11 cellular contexts compared by ENCODE assay signal in genomic region chrX:15849555-15849954, GRCh38. TPM values are rescaled to one million over a fixed set of nuclear protein-coding genes. Genes with fewer than 3 reads are reported as not detected.
DNase-seq lines count a peak whose midpoint lies in the region; ATAC-seq and TF ChIP-seq lines count a peak whose summit lies in the region.
"Had no signal": no experiment of that assay in that cellular context is flagged by ENCODE, and none has a peak within 500 bp of the region (broad histone marks: within the 10 kb centered on the region; RNA-seq: fewer than 3 reads in every experiment).

No MANE protein-coding gene starts in this region.

- H3K4me3 Mint-ChIP-seq in neural progenitor cell: no peak overlapping the region
- H3K4me3 Mint-ChIP-seq: activated naive CD8-positive, alpha-beta T cell had no signal

- peak overlapping the region; percentile 30 for H3K9ac ChIP-seq in neural progenitor cell

- no peaks in the 10 kb centered on the region for H3K9me2 ChIP-seq in DOHH2 (replicated peaks; ENCODE audit: control insufficient read depth, low read length)

- no peak overlapping the region for H2AFZ ChIP-seq in neural progenitor cell (replicated peaks)

- DNase-seq in NCI-H526 treated with DMSO at 0.1 percent for 48 hours (lab: John Stamatoyannopoulos, UW) (peak; percentile 31), epithelial cell of esophagus (ENCODE audit: low read depth) (peak; percentile 10), neural progenitor cell (ENCODE audit: low spot score) (peak; percentile 69), NCI-H510A treated with DMSO at 0.1 percent for 48 hours (lab: John Stamatoyannopoulos, UW) (no peak)
- no peak for DNase-seq in stimulated activated naive CD4-positive, alpha-beta T cell (lab: John Stamatoyannopoulos, UW)
- DNase-seq: hippocampal formation, MG63 had no signal

- H3K9me3 Mint-ChIP-seq in neural progenitor cell: no peaks in the 10 kb centered on the region

- peaks cover 40% of the 10 kb centered on the region for H3K36me3 ChIP-seq in DOHH2 (ENCODE audit: control insufficient read depth, low read length)
- H3K36me3 ChIP-seq in neural progenitor cell: peaks cover 51% of the 10 kb centered on the region
- H3K36me3 ChIP-seq: MG63 had no signal

- H3K4me3 ChIP-seq in DOHH2 (ENCODE audit: low read length): no peak overlapping the region
- H3K4me3 ChIP-seq in epithelial cell of esophagus (ENCODE audit: low read length): no peak overlapping the region
- H3K4me3 ChIP-seq in neural progenitor cell: peak overlapping the region; percentile 13
- H3K4me3 ChIP-seq: MG63 had no signal

- no peaks in the 10 kb centered on the region for H3K9me3 ChIP-seq in DOHH2 (ENCODE audit: control insufficient read depth, insufficient read depth, low read length)
- no peaks in the 10 kb centered on the region for H3K9me3 ChIP-seq in neural progenitor cell (ENCODE audit: low read depth)
- H3K9me3 ChIP-seq: MG63 had no signal

- no peak overlapping the region for H3K4me2 ChIP-seq in DOHH2 (ENCODE audit: low read length)
- peak overlapping the region; percentile 56 for H3K4me2 ChIP-seq in neural progenitor cell

- H3K4me1 ChIP-seq in DOHH2 (ENCODE audit: control insufficient read depth, low read length): peaks cover 13% of the 10 kb centered on the region
- H3K4me1 ChIP-seq in neural progenitor cell: peaks cover 57% of the 10 kb centered on the region

- no peak overlapping the region for H3K27ac ChIP-seq in DOHH2 (ENCODE audit: low read depth, low read length)
- H3K27ac ChIP-seq in neural progenitor cell: peak overlapping the region; percentile 52

- ATAC-seq in HG03439 (IDR thresholded peaks at IDR 0.05; ENCODE audit: unreplicated experiment) (no peak), esophagus mucosa (no peak)

- H3F3A ChIP-seq in DOHH2 (ENCODE audit: control insufficient read depth, insufficient read depth) (no peaks in the 10 kb centered on the region), neural progenitor cell (ENCODE audit: low read depth) (peaks cover 45% of the 10 kb centered on the region)

- no peaks in the 10 kb centered on the region for H3K27me3 Mint-ChIP-seq in neural progenitor cell (ENCODE audit: insufficient read depth, low read depth)
- H3K27me3 Mint-ChIP-seq: activated naive CD8-positive, alpha-beta T cell had no signal

- H3K27me3 ChIP-seq in DOHH2 (ENCODE audit: control insufficient read depth, low read length) (no peaks in the 10 kb centered on the region), neural progenitor cell (no peaks in the 10 kb centered on the region)
- H3K27me3 ChIP-seq: MG63 had no signal

- peaks cover 34% of the 10 kb centered on the region for H3K4me1 Mint-ChIP-seq in neural progenitor cell

- H3K36me3 Mint-ChIP-seq in neural progenitor cell: peaks cover 33% of the 10 kb centered on the region
- H3K36me3 Mint-ChIP-seq: activated naive CD8-positive, alpha-beta T cell had no signal

- H3K27ac Mint-ChIP-seq in neural progenitor cell: no peak overlapping the region

- H3K79me2 ChIP-seq in DOHH2 (ENCODE audit: control insufficient read depth, low read length) (peaks cover 26% of the 10 kb centered on the region), neural progenitor cell (ENCODE audit: low read depth) (peaks cover 99% of the 10 kb centered on the region)

- H4K20me1 ChIP-seq in DOHH2 (ENCODE audit: control insufficient read depth, insufficient read depth, low read depth, low read length): no peaks in the 10 kb centered on the region
- peaks cover 91% of the 10 kb centered on the region for H4K20me1 ChIP-seq in neural progenitor cell (ENCODE audit: low read depth)

- TF ChIP-seq CTCF in DOHH2 (IDR thresholded peaks at IDR 0.05; ENCODE audit: low read depth, low read length, poor library complexity, severe bottlenecking): peak; percentile 19
- peak; percentile 23 for TF ChIP-seq CTCF in epithelial cell of esophagus (IDR thresholded peaks at IDR 0.05; ENCODE audit: insufficient read depth, low read depth, low read length, missing control alignments)
- peak; percentile 60 for TF ChIP-seq CTCF in neural progenitor cell (IDR thresholded peaks at IDR 0.05)

RNA-seq across cellular contexts. Expression of gene AP1S2, which starts 5.1 kb away (rescaled TPM):
- total RNA-seq in neural progenitor cell (ENCODE audit: low replicate concordance) (406 and 873 TPM in 2 replicates), esophagus mucosa (7.5 TPM)

RNA-seq across cellular contexts. Expression of gene ZRSR2, which starts 59.3 kb away (rescaled TPM):
- 8.6 and 15.2 TPM in 2 replicates for total RNA-seq in neural progenitor cell (ENCODE audit: low replicate concordance)
- total RNA-seq in esophagus mucosa: 5.8 TPM

Comparison
In these comparisons a context has a peak if more than half of its experiments do, and no peak if none do; other contexts are left out.
1. DNase-seq: peak in NCI-H526 treated with DMSO at 0.1 percent for 48 hours (single experiment), epithelial cell of esophagus (single experiment) and neural progenitor cell (single experiment); none in NCI-H510A treated with DMSO at 0.1 percent for 48 hours (single experiment) and stimulated activated naive CD4-positive, alpha-beta T cell (0 of 6).
2. RNA of gene AP1S2, which starts 5.1 kb away (total RNA-seq): 406 to 873 TPM in neural progenitor cell; 7.5 TPM in esophagus mucosa (single experiment); every median in the first group is over 10 times any median in the second.
3. Peak in every context shown above with its lines, with median percentiles within 50 percentile points of each other: CTCF ChIP-seq.